In the genomic region with DNA sequence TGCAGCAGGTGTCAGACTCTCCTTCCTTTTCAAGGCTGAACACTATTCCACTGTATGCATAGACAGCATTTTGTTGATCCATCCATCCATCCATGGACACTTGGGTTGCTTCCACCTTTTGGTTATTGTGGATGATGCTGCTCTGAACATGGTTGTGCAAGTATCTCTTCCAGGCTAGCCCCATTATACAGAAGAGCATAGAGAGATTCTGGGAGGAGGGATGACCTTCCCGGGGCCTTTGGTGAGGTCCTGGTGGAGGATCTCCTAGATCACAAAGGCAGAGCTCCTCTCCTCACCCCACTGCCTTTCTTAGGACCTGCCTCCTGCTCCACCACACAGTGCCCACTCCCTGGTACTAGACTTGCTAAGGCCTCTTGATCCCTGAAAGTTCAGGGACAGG, we compare ENCODE assay signal across 5 cellular contexts. TPM values are rescaled to one million over a fixed set of nuclear protein-coding genes. Genes with fewer than 3 reads are reported as not detected.
"Had no signal": no experiment of that assay in that cellular context is flagged by ENCODE, and none has a peak within 500 bp of the region (broad histone marks: within the 10 kb centered on the region; RNA-seq: fewer than 3 reads in every experiment).

No MANE protein-coding gene starts in this region.

RNA-seq across cellular contexts. Expression of gene KCNJ18, which starts 27.2 kb away (rescaled TPM):
- total RNA-seq: K562, M059J, Peyer's patch, Right ventricle myocardium superior, SJSA1 had no signal
